In the genomic region with DNA sequence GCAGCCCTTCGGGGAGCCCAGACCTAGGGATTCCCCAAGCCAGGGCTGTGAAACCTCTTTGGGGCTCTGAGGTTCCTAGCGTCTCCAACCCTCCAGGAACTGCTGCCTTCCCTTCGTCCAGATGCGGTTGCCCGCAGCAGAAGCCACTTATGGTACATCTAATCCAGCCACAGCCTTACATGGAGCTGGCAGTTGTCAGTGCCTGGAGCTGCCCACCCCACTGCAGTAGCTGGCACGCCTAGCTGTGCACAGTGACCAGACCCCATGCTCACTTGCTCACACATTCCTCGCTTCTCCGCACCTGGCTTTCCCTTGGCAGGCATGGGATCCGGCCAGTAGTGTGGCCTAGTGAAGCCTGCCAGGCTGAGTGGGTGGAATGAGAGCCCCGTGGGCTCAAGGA, we compare ENCODE assay signal across 27 cellular contexts.
"Had no signal": no experiment of that assay in that cellular context is flagged by ENCODE, and none has a peak within 500 bp of the region (broad histone marks: within the 10 kb centered on the region; RNA-seq: fewer than 3 reads in every experiment).

No MANE protein-coding gene starts in this region.

- H3K27ac Mint-ChIP-seq: immature natural killer cell; mesothelial cell of epicardium; naive B cell; natural killer cell; nephron progenitor cell; neural progenitor cell; stimulated activated naive CD8-positive, alpha-beta T cell treated with anti-CD3 and anti-CD28 coated beads, Interleukin-15, Interleukin-2, amounts not matched to agents 100 ng/mL and 50 ng/mL, for 24 hours had no signal

- FAIRE-seq: islet of Langerhans had no signal

- H3K27ac ChIP-seq: left ventricle myocardium inferior, neural progenitor cell, ovary, prostate gland, sigmoid colon, spleen, suprapubic skin, thoracic aorta, tibial artery, uterus had no signal

- H3K27me3 ChIP-seq: neural progenitor cell, ovary, sigmoid colon, spleen, suprapubic skin, tibial artery, uterus had no signal

- H3K4me2 ChIP-seq: neural progenitor cell had no signal

- H3K27me3 Mint-ChIP-seq: naive B cell; stimulated activated naive CD8-positive, alpha-beta T cell treated with anti-CD3 and anti-CD28 coated beads, Interleukin-15, Interleukin-2, amounts not matched to agents 100 ng/mL and 50 ng/mL, for 24 hours had no signal

- H3K36me3 Mint-ChIP-seq: immature natural killer cell, mesothelial cell of epicardium, naive B cell, natural killer cell, neural progenitor cell had no signal

- H3K4me1 Mint-ChIP-seq: immature natural killer cell, mesothelial cell of epicardium, naive B cell, natural killer cell, nephron progenitor cell, neural progenitor cell had no signal

- H3K9me3 Mint-ChIP-seq: mesothelial cell of epicardium; nephron progenitor cell; neural progenitor cell; stimulated activated naive CD8-positive, alpha-beta T cell treated with anti-CD3 and anti-CD28 coated beads, Interleukin-15, Interleukin-2, amounts not matched to agents 100 ng/mL and 50 ng/mL, for 24 hours had no signal

- H3K4me3 Mint-ChIP-seq: immature natural killer cell; mesothelial cell of epicardium; naive B cell; natural killer cell; nephron progenitor cell; neural progenitor cell; stimulated activated naive CD8-positive, alpha-beta T cell treated with anti-CD3 and anti-CD28 coated beads, Interleukin-15, Interleukin-2, amounts not matched to agents 100 ng/mL and 50 ng/mL, for 24 hours had no signal

- H3K9ac ChIP-seq: neural progenitor cell had no signal

- H3K9me3 ChIP-seq: ovary, prostate gland, sigmoid colon, suprapubic skin, thoracic aorta, tibial artery, uterus had no signal

- DNase-seq: hippocampal formation; immature natural killer cell; left ventricle myocardium inferior; mesendoderm; naive B cell; natural killer cell; nephron progenitor cell; ovary; retina; right cardiac atrium; sigmoid colon; small intestine; spleen; stimulated activated CD4-positive, alpha-beta T cell treated with anti-CD3 and anti-CD28 coated beads, Interleukin-2, amount 100 ng/mL, for 48 hours; stimulated activated CD4-positive, alpha-beta T cell treated with anti-CD3 and anti-CD28 coated beads, Interleukin-4, amount 100 ng/mL, for 4 hours; stimulated activated CD8-positive, alpha-beta memory T cell treated with anti-CD3 and anti-CD28 coated beads, Interleukin-4, amount 100 ng/mL, for 48 hours; stimulated activated naive CD4-positive, alpha-beta T cell; tibial artery; uterus had no signal

- ATAC-seq: natural killer cell, right cardiac atrium had no signal

- H3K36me3 ChIP-seq: left ventricle myocardium inferior, neural progenitor cell, ovary, prostate gland, sigmoid colon, spleen, suprapubic skin, thoracic aorta, tibial artery, uterus had no signal

- H3K4me1 ChIP-seq: left ventricle myocardium inferior, neural progenitor cell, prostate gland, sigmoid colon, spleen, suprapubic skin, tibial artery, uterus had no signal

- H2AFZ ChIP-seq: neural progenitor cell had no signal

- H3K4me3 ChIP-seq: left ventricle myocardium inferior, lung, neural progenitor cell, ovary, prostate gland, sigmoid colon, spleen, suprapubic skin, thoracic aorta, tibial artery, uterus had no signal
